ENCODE assay signal across 9 cellular contexts in the genomic region with DNA sequence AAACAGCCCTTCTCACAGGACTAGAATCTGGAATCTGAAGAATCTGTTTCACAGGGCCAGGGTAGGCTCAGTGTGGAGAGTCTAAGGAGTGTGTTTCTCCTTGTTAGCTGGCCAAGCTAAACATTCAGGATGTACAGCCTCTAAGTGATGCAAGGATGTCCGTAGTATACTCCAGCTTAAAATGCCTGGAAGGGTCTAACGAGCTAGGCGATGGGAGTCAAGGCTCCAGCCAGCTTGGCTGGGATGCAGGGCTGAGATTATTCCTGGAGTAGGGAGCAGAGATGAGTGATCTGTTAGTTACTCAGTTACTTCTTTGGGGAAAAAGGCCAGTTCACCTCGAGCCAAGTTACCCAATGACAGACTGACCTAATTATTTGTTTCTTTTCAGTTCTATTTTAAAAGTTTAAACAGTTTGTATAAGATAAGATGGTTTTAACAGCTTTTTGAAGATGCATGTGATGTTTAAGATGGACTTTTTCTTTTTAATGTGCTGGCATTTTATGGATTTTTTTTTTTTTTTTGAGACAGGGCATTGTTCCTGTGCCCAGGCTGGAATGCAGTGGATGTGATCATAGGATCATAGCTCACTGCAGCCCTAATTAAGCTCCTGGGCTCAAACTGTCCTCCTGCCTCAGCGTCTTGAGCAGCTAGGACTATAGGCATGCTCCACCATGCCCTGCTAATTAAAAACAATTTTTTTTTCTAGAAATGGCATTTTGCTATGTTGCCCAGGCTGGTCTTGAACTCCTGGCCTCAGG. TPM values are rescaled to one million over a fixed set of nuclear protein-coding genes. Genes with fewer than 3 reads are reported as not detected.
A peak's percentile ranks its signal among the peaks of the same experiment; 100 is the strongest.
DNase-seq lines count a peak whose midpoint lies in the region; ATAC-seq, FAIRE-seq and TF ChIP-seq lines count a peak whose summit lies in the region.
"Had no signal": no experiment of that assay in that cellular context is flagged by ENCODE, and none has a peak within 500 bp of the region (broad histone marks: within the 10 kb centered on the region; RNA-seq: fewer than 3 reads in every experiment).

No MANE protein-coding gene starts in this region.

- H3K36me3 ChIP-seq in suprapubic skin (no peaks in the 10 kb centered on the region), MM.1S (replicated peaks; ENCODE audit: insufficient read depth, low read length) (no peaks in the 10 kb centered on the region)

- no peaks in the 10 kb centered on the region for H3K27me3 ChIP-seq in suprapubic skin
- H3K27me3 ChIP-seq in MM.1S (replicated peaks; ENCODE audit: insufficient read depth, low read length), result no peaks in the 10 kb centered on the region
- H3K27me3 ChIP-seq: dorsolateral prefrontal cortex had no signal

- H3K9ac ChIP-seq in MM.1S (ENCODE audit: low read length), result no peak overlapping the region

- DNase-seq in HTR-8/SVneo (ENCODE audit: insufficient read length, low spot score), result peak; percentile 88
- peak; percentile 91 to 98 for DNase-seq in cardiac fibroblast (ENCODE audit: low read depth in 2 of 2)
- DNase-seq in left colon, result peak in 1 of 2 donors; percentile 50
- no peak for DNase-seq in suprapubic skin (ENCODE audit: low spot score in 2 of 2)
- DNase-seq in activated effector memory CD4-positive, alpha-beta T cell treated with anti-CD3 and anti-CD28 coated beads, Interleukin-2, amount 50 U/mL, for 16 hours, result no peak
- DNase-seq in SHP77 (lab: John Stamatoyannopoulos, UW), result no peak
- no peak for DNase-seq in inferior parietal cortex (ENCODE audit: extremely low spot score)
- no peak for DNase-seq in MM.1S
- DNase-seq: dorsolateral prefrontal cortex had no signal

- no peak overlapping the region for H2AFZ ChIP-seq in MM.1S (ENCODE audit: low read length)

- H3K9me3 ChIP-seq in suprapubic skin, result no peaks in the 10 kb centered on the region
- no peaks in the 10 kb centered on the region for H3K9me3 ChIP-seq in MM.1S (replicated peaks; ENCODE audit: insufficient read depth, low read length)

- no peak overlapping the region for H3K4me2 ChIP-seq in MM.1S (ENCODE audit: low read depth, low read length)

- peak; percentile 14 for ATAC-seq in left colon

- intact Hi-C loops in left colon (cut with DNase I, micrococcal nuclease), result no loop called here

- peak overlapping the region; percentile 16 for H3K27ac ChIP-seq in suprapubic skin
- H3K27ac ChIP-seq in MM.1S (ENCODE audit: low read length), result no peak overlapping the region

- H3K4me3 ChIP-seq in cardiac fibroblast (replicated peaks in 1 of 2; ENCODE audit: low read depth in 2 of 2, low read length in 2 of 2), result no peak overlapping the region
- no peak overlapping the region for H3K4me3 ChIP-seq in suprapubic skin
- H3K4me3 ChIP-seq in MM.1S (ENCODE audit: low read length), result no peak overlapping the region

- TF ChIP-seq EP300 in suprapubic skin (IDR thresholded peaks at IDR 0.05), result no peak

- H4K20me1 ChIP-seq in MM.1S (ENCODE audit: insufficient read depth, low read length), result no peaks in the 10 kb centered on the region

- H3K4me1 ChIP-seq in suprapubic skin, result peaks cover 69% of the 10 kb centered on the region
- no peaks in the 10 kb centered on the region for H3K4me1 ChIP-seq in MM.1S (ENCODE audit: low read length)

- H3F3A ChIP-seq in MM.1S (ENCODE audit: insufficient read depth, low read length), result no peaks in the 10 kb centered on the region

- TF ChIP-seq POLR2A in suprapubic skin (IDR thresholded peaks at IDR 0.05), result no peak

- TF ChIP-seq CTCF in cardiac fibroblast (IDR thresholded peaks at IDR 0.05; ENCODE audit: low read depth, low read length), result no peak
- no peak for TF ChIP-seq CTCF in suprapubic skin (IDR thresholded peaks at IDR 0.05)
- TF ChIP-seq CTCF in MM.1S (IDR thresholded peaks at IDR 0.05; ENCODE audit: low read length), result no peak

- no peaks in the 10 kb centered on the region for H3K79me2 ChIP-seq in MM.1S (ENCODE audit: low read length)

- 19% methylated on average over 5 of the region's 5 CpGs for WGBS in suprapubic skin

- H3K9me2 ChIP-seq in MM.1S (replicated peaks; ENCODE audit: insufficient read depth, low read length), result no peaks in the 10 kb centered on the region

- peak; percentile 99 for FAIRE-seq in HTR-8/SVneo (lab: Jason Lieb, UNC)

RNA-seq across cellular contexts. Expression of a gene that starts 41.1 kb away (rescaled TPM):
- total RNA-seq in left colon (100 to 1,000 TPM; 137 to 189 TPM), suprapubic skin (100 to 1,000 TPM; 234 to 658 (median 244) TPM)

Comparison
In these comparisons a context has a peak if more than half of its experiments do, and no peak if none do; other contexts are left out.
1. DNase-seq: peak in HTR-8/SVneo (single experiment) and cardiac fibroblast (2 of 2); none in suprapubic skin (0 of 2), activated effector memory CD4-positive, alpha-beta T cell treated with anti-CD3 and anti-CD28 coated beads, Interleukin-2, amount 50 U/mL, for 16 hours (single experiment), SHP77 (0 of 2), inferior parietal cortex (single experiment) and MM.1S (single experiment).